Comparison of ENCODE assay signal across 12 cellular contexts in the genomic region with DNA sequence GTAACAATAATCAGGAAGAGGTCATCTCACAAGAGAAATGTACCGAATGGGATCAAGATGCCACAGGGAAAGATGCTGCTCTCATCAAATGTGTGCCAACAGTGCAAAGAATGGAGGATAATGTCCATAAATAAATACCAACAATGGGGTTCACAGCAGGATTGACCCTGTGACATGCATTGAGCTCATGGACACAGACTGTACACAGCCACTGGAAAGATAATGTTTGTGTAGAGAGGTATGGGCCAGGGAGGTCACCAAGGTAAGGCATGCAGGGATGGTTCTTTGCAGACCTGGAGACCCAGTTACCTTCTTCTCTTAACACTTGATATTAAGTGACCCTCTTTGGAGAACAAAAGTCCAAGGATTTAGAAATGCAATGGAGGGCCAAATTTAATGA. TPM values are rescaled to one million over a fixed set of nuclear protein-coding genes. Genes with fewer than 3 reads are reported as not detected.
DNase-seq lines count a peak whose midpoint lies in the region; ATAC-seq, FAIRE-seq and TF ChIP-seq lines count a peak whose summit lies in the region.
"Had no signal": no experiment of that assay in that cellular context is flagged by ENCODE, and none has a peak within 500 bp of the region (broad histone marks: within the 10 kb centered on the region; RNA-seq: fewer than 3 reads in every experiment).

No MANE protein-coding gene starts in this region.

- H3K9me2 ChIP-seq in hepatocyte (replicated peaks; ENCODE audit: insufficient read depth): no peaks in the 10 kb centered on the region

- H3K4me2 ChIP-seq in HepG2 (ENCODE audit: low read depth, low read length): peak overlapping the region; percentile 88
- peak overlapping the region; percentile 83 for H3K4me2 ChIP-seq in hepatocyte

- H3K4me3 ChIP-seq in HepG2 (replicated peaks in 1 of 3; ENCODE audit: insufficient read depth in 1 of 3, low read depth in 2 of 3, low read length in 3 of 3) (peak overlapping the region in 2 of 3 experiments; percentile 98; a peak in 3 of 6 replicates), right lobe of liver (no peak overlapping the region), hepatocyte (no peak overlapping the region)

- H3K27ac ChIP-seq in HepG2 (ENCODE audit: extremely low read length, insufficient read depth, low read length): no peak overlapping the region
- H3K27ac ChIP-seq in right lobe of liver: no peak overlapping the region
- H3K27ac ChIP-seq in hepatocyte: no peak overlapping the region

- peaks cover 55% of the 10 kb centered on the region for H3K4me1 Mint-ChIP-seq in activated CD8-positive, alpha-beta T cell treated with anti-CD3 and anti-CD28 coated beads, Interleukin-2, amount 10 ng/mL, durations not matched to agents 7 days and 5 days (ENCODE audit: low read depth)

- TF ChIP-seq RAD21 in HepG2 (CRISPR knock-in tag; IDR thresholded peaks at IDR 0.05): no peak

- H3K4me3 Mint-ChIP-seq in activated CD8-positive, alpha-beta T cell treated with anti-CD3 and anti-CD28 coated beads, Interleukin-2, amount 10 ng/mL, durations not matched to agents 7 days and 5 days: peak overlapping the region; percentile 90

- no peak for DNase-seq in HepG2 (ENCODE audit: low spot score)
- no peak for DNase-seq in right lobe of liver
- DNase-seq in activated CD8-positive, alpha-beta T cell treated with anti-CD3 and anti-CD28 coated beads, Interleukin-2, amount 10 ng/mL, durations not matched to agents 7 days and 5 days: no peak
- DNase-seq in hepatocyte (ENCODE audit: low spot score): no peak
- no peak for DNase-seq in MV-4-11 (lab: John Stamatoyannopoulos, UW)
- DNase-seq in cortex of kidney (lab: John Stamatoyannopoulos, UW): no peak
- no peak for DNase-seq in DMS 273 treated with DMSO at 0.1 percent for 48 hours (lab: John Stamatoyannopoulos, UW)
- DNase-seq: activated effector memory CD4-positive, alpha-beta T cell treated with Interleukin-2 at 50 U/mL for 16 hours; hippocampal formation; NCI-H187 treated with DMSO at 0.1 percent for 48 hours; T1000 had no signal

- TF ChIP-seq CTCF in HepG2 (CRISPR knock-in tag; IDR thresholded peaks at IDR 0.05) (no peak), right lobe of liver (IDR thresholded peaks at IDR 0.05) (no peak), hepatocyte (IDR thresholded peaks at IDR 0.05; ENCODE audit: poor library complexity) (no peak)

- no peaks in the 10 kb centered on the region for H3K27me3 Mint-ChIP-seq in activated CD8-positive, alpha-beta T cell treated with anti-CD3 and anti-CD28 coated beads, Interleukin-2, amount 10 ng/mL, durations not matched to agents 7 days and 5 days (ENCODE audit: low read depth)

- BruUV-seq in HepG2 (replicated peaks; lab: Mats Ljungman, UMichigan): no TSS peak

- H3K27me3 ChIP-seq in HepG2 (ENCODE audit: control insufficient read depth in 1 of 2, insufficient read depth in 2 of 2, low read length in 2 of 2) (no peaks in the 10 kb centered on the region; a peak in 1 of 5 replicates), right lobe of liver (no peaks in the 10 kb centered on the region), hepatocyte (no peaks in the 10 kb centered on the region)

- CTCF ChIA-PET in HepG2 (lab: Yijun Ruan, JAX; ENCODE audit: low intra/inter-chr PET ratio, low total read pairs): no interaction called here
- CTCF ChIA-PET in activated CD8-positive, alpha-beta T cell treated with anti-CD3 and anti-CD28 coated beads, Interleukin-2, amount 10 ng/mL, durations not matched to agents 7 days and 5 days (lab: Charles Lee): no interaction called here

- H3K36me3 Mint-ChIP-seq in activated CD8-positive, alpha-beta T cell treated with anti-CD3 and anti-CD28 coated beads, Interleukin-2, amount 10 ng/mL, durations not matched to agents 7 days and 5 days (ENCODE audit: low read depth): peaks cover 24% of the 10 kb centered on the region

- ATAC-seq in HepG2: no peak
- no peak for ATAC-seq in right lobe of liver
- no peak for ATAC-seq in activated CD8-positive, alpha-beta T cell treated with anti-CD3 and anti-CD28 coated beads, Interleukin-2, amount 10 ng/mL, durations not matched to agents 7 days and 5 days
- ATAC-seq in HG03521 (IDR thresholded peaks at IDR 0.05; ENCODE audit: unreplicated experiment): no peak

- H3K9ac ChIP-seq in HepG2 (ENCODE audit: insufficient read depth, low read depth, low read length): no peak overlapping the region

- H4K20me1 ChIP-seq in HepG2 (ENCODE audit: insufficient read depth, low read length): no peaks in the 10 kb centered on the region
- H4K20me1 ChIP-seq in hepatocyte (ENCODE audit: insufficient read depth, poor library complexity, severe bottlenecking): no peaks in the 10 kb centered on the region

- H3K27ac Mint-ChIP-seq in activated CD8-positive, alpha-beta T cell treated with anti-CD3 and anti-CD28 coated beads, Interleukin-2, amount 10 ng/mL, durations not matched to agents 7 days and 5 days: no peak overlapping the region

- no peak overlapping the region for H2AFZ ChIP-seq in HepG2 (ENCODE audit: low read length)
- no peak overlapping the region for H2AFZ ChIP-seq in hepatocyte

- POLR2A ChIA-PET in HepG2 (lab: Yijun Ruan, JAX): interaction anchor here (1.0 kb wide), 1 partner anchor 21 kb away, joined by 3 read pairs; no protein-coding TSS in a partner anchor
- POLR2A ChIA-PET in activated CD8-positive, alpha-beta T cell treated with anti-CD3 and anti-CD28 coated beads, Interleukin-2, amount 10 ng/mL, durations not matched to agents 7 days and 5 days (lab: Charles Lee): interaction anchor here (0.5 kb wide), 1 partner anchor 22 kb away, joined by 4 read pairs; no protein-coding TSS in a partner anchor

- intact Hi-C loops in HepG2 (cut with micrococcal nuclease; ENCODE audit: unreplicated experiment) (no loop called here), right lobe of liver (cut with DNase I) (no loop called here)

- H3K79me2 ChIP-seq in HepG2 (ENCODE audit: insufficient read depth, low read length) (peaks cover 46% of the 10 kb centered on the region), hepatocyte (peaks cover 53% of the 10 kb centered on the region)

- 97% methylated on average over 1 of the region's 1 CpG for whole genome bisulfite sequencing in HepG2 (ENCODE audit: low lambda C conversion rate)
- WGBS in right lobe of liver (ENCODE audit: insufficient coverage, low coverage, low lambda C conversion rate, missing lambda C conversion rate): no CpG with 5 or more reads among the region's 1 CpG
- WGBS in hepatocyte (ENCODE audit: low lambda C conversion rate, missing lambda C conversion rate): 93% methylated on average over 1 of the region's 1 CpG

- TF ChIP-seq EP300 in HepG2 (IDR thresholded peaks at IDR 0.05; ENCODE audit: low read depth in 2 of 2, low read length in 2 of 2): no peak; a peak in 1 of 4 replicates
- no peak for TF ChIP-seq EP300 in HepG2 (CRISPR knock-in tag; IDR thresholded peaks at IDR 0.05; ENCODE audit: borderline replicate concordance)

- H3K4me1 ChIP-seq in HepG2 (ENCODE audit: insufficient read depth, low read length) (peaks cover 52% of the 10 kb centered on the region), right lobe of liver (peaks cover 0 to 30% (median 9%) of the 10 kb centered on the region in 4 donors), hepatocyte (ENCODE audit: insufficient read depth) (peaks cover 13% of the 10 kb centered on the region)

- no peaks in the 10 kb centered on the region for H3K9me3 ChIP-seq in HepG2 (ENCODE audit: low read length)
- H3K9me3 ChIP-seq in right lobe of liver: no peaks in the 10 kb centered on the region
- no peaks in the 10 kb centered on the region for H3K9me3 ChIP-seq in hepatocyte (ENCODE audit: low read depth)

- H3K36me3 ChIP-seq in HepG2 (replicated peaks in 1 of 2; ENCODE audit: control insufficient read depth in 1 of 2, insufficient read depth in 2 of 2, low read length in 2 of 2) (peaks cover 13 to 21% of the 10 kb centered on the region in 2 experiments), right lobe of liver (peaks cover 0 to 12% (median 6%) of the 10 kb centered on the region in 4 donors), hepatocyte (replicated peaks; ENCODE audit: insufficient read depth, low read depth) (no peaks in the 10 kb centered on the region)

- H3K9me3 Mint-ChIP-seq in activated CD8-positive, alpha-beta T cell treated with anti-CD3 and anti-CD28 coated beads, Interleukin-2, amount 10 ng/mL, durations not matched to agents 7 days and 5 days (ENCODE audit: insufficient read depth): no peaks in the 10 kb centered on the region

- in situ Hi-C loops in HepG2 (cut with HindIII; ENCODE audit: extremely low pct_ligation_motif_present, low pct_unique_long_range_greater_than_20kb): no loop called here

- TF ChIP-seq POLR2A in HepG2 (IDR thresholded peaks at IDR 0.05; ENCODE audit: insufficient read depth in 1 of 2, low read depth in 2 of 2, low read length in 2 of 2) (no peak), right lobe of liver (IDR thresholded peaks at IDR 0.05) (no peak)

- FAIRE-seq in HepG2 (lab: Jason Lieb, UNC): no peak

RNA-seq across cellular contexts. Expression of gene AGPAT1, which starts 1.5 kb away (rescaled TPM):
- 40.4 and 51.3 TPM in 2 replicates for total RNA-seq in HepG2 (2016; rRNA removed; fragmentation: Illumina TruSeq; extraction: Trizol)
- total RNA-seq in HepG2 (2016; cell fraction: cytosol; rRNA removed; fragmentation: Illumina TruSeq; extraction: Trizol; ENCODE audit: low read depth): 81.2 and 93.6 TPM in 2 replicates
- total RNA-seq in HepG2 (2016; cell fraction: insoluble cytoplasmic fraction; rRNA removed; fragmentation: Illumina TruSeq; extraction: Trizol): 33.4 and 51.4 TPM in 2 replicates
- total RNA-seq in HepG2 (2016; cell fraction: membrane; rRNA removed; fragmentation: Illumina TruSeq; extraction: Trizol): 155 and 171 TPM in 2 replicates
- total RNA-seq in HepG2 (2016; cell fraction: nucleus; rRNA removed; fragmentation: Illumina TruSeq; extraction: Trizol): 32.0 and 35.9 TPM in 2 replicates
- 139 and 164 TPM in 2 replicates for polyA plus RNA-seq in HepG2 (2011; rRNA removed)
- 172 and 177 TPM in 2 replicates for polyA plus RNA-seq in HepG2 (2011; cell fraction: cytosol; rRNA removed)
- 110 and 131 TPM in 2 replicates for polyA plus RNA-seq in HepG2 (2011; cell fraction: nucleus; rRNA removed)
- polyA plus RNA-seq in HepG2 (2012): 90.8 and 93.8 TPM in 2 replicates
- polyA plus RNA-seq in HepG2 (2016; cell fraction: cytosol; fragmentation: Illumina TruSeq; extraction: Trizol; ENCODE audit: low read depth): 243 and 265 TPM in 2 replicates
- polyA plus RNA-seq in HepG2 (2016; cell fraction: insoluble cytoplasmic fraction; fragmentation: Illumina TruSeq; extraction: Trizol; ENCODE audit: low read depth): 72.4 and 91.5 TPM in 2 replicates
- 343 and 366 TPM in 2 replicates for polyA plus RNA-seq in HepG2 (2016; cell fraction: membrane; fragmentation: Illumina TruSeq; extraction: Trizol; ENCODE audit: low read depth)
- polyA plus RNA-seq in HepG2 (2016; cell fraction: nucleus; fragmentation: Illumina TruSeq; extraction: Trizol; ENCODE audit: insufficient read depth, low read depth): 92.4 and 99.1 TPM in 2 replicates
- polyA minus RNA-seq in HepG2 (2011; rRNA and poly(A)+ RNA removed; ENCODE audit: low replicate concordance): 171 and 334 TPM in 2 replicates
- 80.3 and 91.5 TPM in 2 replicates for polyA minus RNA-seq in HepG2 (2011; cell fraction: cytosol; rRNA and poly(A)+ RNA removed)
- 25.5 and 38.5 TPM in 2 replicates for polyA minus RNA-seq in HepG2 (2011; cell fraction: nucleus; rRNA and poly(A)+ RNA removed)
- total RNA-seq in right lobe of liver: 10 to 100 TPM; 23.5 to 36.9 (median 31.6) TPM
- 10 to 100 TPM; 40.4 to 46.6 TPM for total RNA-seq in activated CD8-positive, alpha-beta T cell treated with anti-CD3 and anti-CD28 coated beads, Interleukin-2, amount 10 ng/mL, durations not matched to agents 7 days and 5 days
- 59.9 and 62.8 TPM in 2 replicates for total RNA-seq in hepatocyte
- polyA plus RNA-seq in hepatocyte: 67.6 and 71.4 TPM in 2 replicates

RNA-seq across cellular contexts. Expression of gene RNF5, which starts 3.8 kb away (rescaled TPM):
- total RNA-seq in HepG2 (2016; rRNA removed; fragmentation: Illumina TruSeq; extraction: Trizol) (98.0 and 107 TPM in 2 replicates), right lobe of liver (10 to 100 TPM; 50.5 to 90.4 (median 60.9) TPM), hepatocyte (133 and 135 TPM in 2 replicates)
- 51.1 and 51.5 TPM in 2 replicates for total RNA-seq in HepG2 (2016; cell fraction: cytosol; rRNA removed; fragmentation: Illumina TruSeq; extraction: Trizol; ENCODE audit: low read depth)
- total RNA-seq in HepG2 (2016; cell fraction: insoluble cytoplasmic fraction; rRNA removed; fragmentation: Illumina TruSeq; extraction: Trizol): 100 and 113 TPM in 2 replicates
- total RNA-seq in HepG2 (2016; cell fraction: membrane; rRNA removed; fragmentation: Illumina TruSeq; extraction: Trizol): 81.3 and 84.1 TPM in 2 replicates
- 38.9 and 40.1 TPM in 2 replicates for total RNA-seq in HepG2 (2016; cell fraction: nucleus; rRNA removed; fragmentation: Illumina TruSeq; extraction: Trizol)
- polyA plus RNA-seq in HepG2 (2011; rRNA removed) (117 and 131 TPM in 2 replicates), hepatocyte (169 and 170 TPM in 2 replicates)
- polyA plus RNA-seq in HepG2 (2011; cell fraction: cytosol; rRNA removed): 180 and 181 TPM in 2 replicates
- 49.7 and 51.1 TPM in 2 replicates for polyA plus RNA-seq in HepG2 (2011; cell fraction: nucleus; rRNA removed)
- polyA plus RNA-seq in HepG2 (2012): 124 and 133 TPM in 2 replicates
- 72.5 TPM in 2 replicates for polyA plus RNA-seq in HepG2 (2016; cell fraction: cytosol; fragmentation: Illumina TruSeq; extraction: Trizol; ENCODE audit: low read depth)
- 150 and 151 TPM in 2 replicates for polyA plus RNA-seq in HepG2 (2016; cell fraction: insoluble cytoplasmic fraction; fragmentation: Illumina TruSeq; extraction: Trizol; ENCODE audit: low read depth)
- 109 and 112 TPM in 2 replicates for polyA plus RNA-seq in HepG2 (2016; cell fraction: membrane; fragmentation: Illumina TruSeq; extraction: Trizol; ENCODE audit: low read depth)
- polyA plus RNA-seq in HepG2 (2016; cell fraction: nucleus; fragmentation: Illumina TruSeq; extraction: Trizol; ENCODE audit: insufficient read depth, low read depth): 75.3 and 76.6 TPM in 2 replicates
- 64.0 and 99.2 TPM in 2 replicates for polyA minus RNA-seq in HepG2 (2011; rRNA and poly(A)+ RNA removed; ENCODE audit: low replicate concordance)
- polyA minus RNA-seq in HepG2 (2011; cell fraction: cytosol; rRNA and poly(A)+ RNA removed): 36.3 and 44.2 TPM in 2 replicates
- 16.9 and 18.9 TPM in 2 replicates for polyA minus RNA-seq in HepG2 (2011; cell fraction: nucleus; rRNA and poly(A)+ RNA removed)
- 10 to 100 TPM; 40.4 to 43.3 TPM for total RNA-seq in activated CD8-positive, alpha-beta T cell treated with anti-CD3 and anti-CD28 coated beads, Interleukin-2, amount 10 ng/mL, durations not matched to agents 7 days and 5 days

RNA-seq across cellular contexts. Expression of gene AGER, which starts 9.6 kb away (rescaled TPM):
- 0.41 and 1.9 TPM in 2 replicates for total RNA-seq in HepG2 (2016; rRNA removed; fragmentation: Illumina TruSeq; extraction: Trizol)
- total RNA-seq in HepG2 (2016; cell fraction: cytosol; rRNA removed; fragmentation: Illumina TruSeq; extraction: Trizol; ENCODE audit: low read depth): 2.6 and 2.7 TPM in 2 replicates
- total RNA-seq in HepG2 (2016; cell fraction: insoluble cytoplasmic fraction; rRNA removed; fragmentation: Illumina TruSeq; extraction: Trizol): 0.62 and 1.6 TPM in 2 replicates
- 1.0 and 1.2 TPM in 2 replicates for total RNA-seq in HepG2 (2016; cell fraction: membrane; rRNA removed; fragmentation: Illumina TruSeq; extraction: Trizol)
- 2.8 and 4.0 TPM in 2 replicates for total RNA-seq in HepG2 (2016; cell fraction: nucleus; rRNA removed; fragmentation: Illumina TruSeq; extraction: Trizol)
- polyA plus RNA-seq in HepG2 (2011; rRNA removed): 5.1 and 5.7 TPM in 2 replicates
- polyA plus RNA-seq in HepG2 (2011; cell fraction: cytosol; rRNA removed): 0.83 and 1.4 TPM in 2 replicates
- polyA plus RNA-seq in HepG2 (2011; cell fraction: nucleus; rRNA removed): 50.1 and 67.3 TPM in 2 replicates
- 8.4 and 12.5 TPM in 2 replicates for polyA plus RNA-seq in HepG2 (2012)
- polyA plus RNA-seq in HepG2 (2016; cell fraction: cytosol; fragmentation: Illumina TruSeq; extraction: Trizol; ENCODE audit: low read depth): 1.2 and 1.8 TPM in 2 replicates
- polyA plus RNA-seq in HepG2 (2016; cell fraction: insoluble cytoplasmic fraction; fragmentation: Illumina TruSeq; extraction: Trizol; ENCODE audit: low read depth): 0.76 and 1.1 TPM in 2 replicates
- polyA plus RNA-seq in HepG2 (2016; cell fraction: membrane; fragmentation: Illumina TruSeq; extraction: Trizol; ENCODE audit: low read depth): 1.5 and 1.9 TPM in 2 replicates
- polyA plus RNA-seq in HepG2 (2016; cell fraction: nucleus; fragmentation: Illumina TruSeq; extraction: Trizol; ENCODE audit: insufficient read depth, low read depth): 22.5 and 29.9 TPM in 2 replicates
- polyA minus RNA-seq in HepG2 (2011; rRNA and poly(A)+ RNA removed; ENCODE audit: low replicate concordance): 1.0 and 1.1 TPM in 2 replicates
- polyA minus RNA-seq in HepG2 (2011; cell fraction: cytosol; rRNA and poly(A)+ RNA removed): not detected in 2 replicates
- 5.3 and 9.2 TPM in 2 replicates for polyA minus RNA-seq in HepG2 (2011; cell fraction: nucleus; rRNA and poly(A)+ RNA removed)
- 1 to 10 TPM in 4 of 6 experiments, under 1 TPM in 2; 0.81 to 3.4 (median 1.8) TPM for total RNA-seq in right lobe of liver
- total RNA-seq in activated CD8-positive, alpha-beta T cell treated with anti-CD3 and anti-CD28 coated beads, Interleukin-2, amount 10 ng/mL, durations not matched to agents 7 days and 5 days: 10 to 100 TPM; 27.8 to 29.9 TPM
- total RNA-seq in hepatocyte: 4.5 and 5.9 TPM in 2 replicates
- polyA plus RNA-seq in hepatocyte: 3.4 and 21.2 TPM in 2 replicates

RNA-seq across cellular contexts. Expression of gene EGFL8, which starts 10.0 kb away (rescaled TPM):
- total RNA-seq in HepG2 (2016; rRNA removed; fragmentation: Illumina TruSeq; extraction: Trizol): 3.1 and 11.5 TPM in 2 replicates
- 10.1 and 11.4 TPM in 2 replicates for total RNA-seq in HepG2 (2016; cell fraction: cytosol; rRNA removed; fragmentation: Illumina TruSeq; extraction: Trizol; ENCODE audit: low read depth)
- 2.7 and 10.8 TPM in 2 replicates for total RNA-seq in HepG2 (2016; cell fraction: insoluble cytoplasmic fraction; rRNA removed; fragmentation: Illumina TruSeq; extraction: Trizol)
- total RNA-seq in HepG2 (2016; cell fraction: membrane; rRNA removed; fragmentation: Illumina TruSeq; extraction: Trizol): 8.3 and 8.6 TPM in 2 replicates
- total RNA-seq in HepG2 (2016; cell fraction: nucleus; rRNA removed; fragmentation: Illumina TruSeq; extraction: Trizol): 10.1 and 19.2 TPM in 2 replicates
- 10.0 and 11.5 TPM in 2 replicates for polyA plus RNA-seq in HepG2 (2011; rRNA removed)
- 2.6 and 4.0 TPM in 2 replicates for polyA plus RNA-seq in HepG2 (2011; cell fraction: cytosol; rRNA removed)
- polyA plus RNA-seq in HepG2 (2011; cell fraction: nucleus; rRNA removed): 57.8 and 67.9 TPM in 2 replicates
- 6.6 and 13.6 TPM in 2 replicates for polyA plus RNA-seq in HepG2 (2012)
- polyA plus RNA-seq in HepG2 (2016; cell fraction: cytosol; fragmentation: Illumina TruSeq; extraction: Trizol; ENCODE audit: low read depth): 13.9 and 14.0 TPM in 2 replicates
- 3.1 and 5.1 TPM in 2 replicates for polyA plus RNA-seq in HepG2 (2016; cell fraction: insoluble cytoplasmic fraction; fragmentation: Illumina TruSeq; extraction: Trizol; ENCODE audit: low read depth)
- 9.9 and 10.7 TPM in 2 replicates for polyA plus RNA-seq in HepG2 (2016; cell fraction: membrane; fragmentation: Illumina TruSeq; extraction: Trizol; ENCODE audit: low read depth)
- 58.3 and 58.6 TPM in 2 replicates for polyA plus RNA-seq in HepG2 (2016; cell fraction: nucleus; fragmentation: Illumina TruSeq; extraction: Trizol; ENCODE audit: insufficient read depth, low read depth)
- polyA minus RNA-seq in HepG2 (2011; rRNA and poly(A)+ RNA removed; ENCODE audit: low replicate concordance): 1.8 and 2.1 TPM in 2 replicates
- 0.30 and 0.88 TPM in 2 replicates for polyA minus RNA-seq in HepG2 (2011; cell fraction: cytosol; rRNA and poly(A)+ RNA removed)
- 6.0 and 7.3 TPM in 2 replicates for polyA minus RNA-seq in HepG2 (2011; cell fraction: nucleus; rRNA and poly(A)+ RNA removed)
- total RNA-seq in right lobe of liver: 1 to 10 TPM; 1.4 to 6.0 (median 4.2) TPM
- total RNA-seq in activated CD8-positive, alpha-beta T cell treated with anti-CD3 and anti-CD28 coated beads, Interleukin-2, amount 10 ng/mL, durations not matched to agents 7 days and 5 days: 10 to 100 TPM in 1 of 2 experiments, 1 to 10 TPM in 1; 9.8 to 12.2 TPM
- total RNA-seq in hepatocyte: 1.8 and 4.5 TPM in 2 replicates
- polyA plus RNA-seq in hepatocyte: 12.2 and 19.5 TPM in 2 replicates

RNA-seq across cellular contexts. Expression of gene PBX2, which starts 15.6 kb away (rescaled TPM):
- total RNA-seq in HepG2 (2016; rRNA removed; fragmentation: Illumina TruSeq; extraction: Trizol) (42.3 and 45.2 TPM in 2 replicates), right lobe of liver (10 to 100 TPM; 15.5 to 29.5 (median 24.3) TPM), hepatocyte (63.8 and 77.5 TPM in 2 replicates)
- total RNA-seq in HepG2 (2016; cell fraction: cytosol; rRNA removed; fragmentation: Illumina TruSeq; extraction: Trizol; ENCODE audit: low read depth): 12.1 and 13.1 TPM in 2 replicates
- total RNA-seq in HepG2 (2016; cell fraction: insoluble cytoplasmic fraction; rRNA removed; fragmentation: Illumina TruSeq; extraction: Trizol): 42.9 and 44.9 TPM in 2 replicates
- 41.6 and 42.9 TPM in 2 replicates for total RNA-seq in HepG2 (2016; cell fraction: membrane; rRNA removed; fragmentation: Illumina TruSeq; extraction: Trizol)
- total RNA-seq in HepG2 (2016; cell fraction: nucleus; rRNA removed; fragmentation: Illumina TruSeq; extraction: Trizol): 25.7 and 31.6 TPM in 2 replicates
- polyA plus RNA-seq in HepG2 (2011; rRNA removed) (77.8 and 102 TPM in 2 replicates), hepatocyte (20.5 and 21.6 TPM in 2 replicates)
- 64.6 and 73.5 TPM in 2 replicates for polyA plus RNA-seq in HepG2 (2011; cell fraction: cytosol; rRNA removed)
- polyA plus RNA-seq in HepG2 (2011; cell fraction: nucleus; rRNA removed): 182 TPM in 2 replicates
- polyA plus RNA-seq in HepG2 (2012): 59.3 and 64.5 TPM in 2 replicates
- 13.4 and 14.0 TPM in 2 replicates for polyA plus RNA-seq in HepG2 (2016; cell fraction: cytosol; fragmentation: Illumina TruSeq; extraction: Trizol; ENCODE audit: low read depth)
- 65.7 and 70.8 TPM in 2 replicates for polyA plus RNA-seq in HepG2 (2016; cell fraction: insoluble cytoplasmic fraction; fragmentation: Illumina TruSeq; extraction: Trizol; ENCODE audit: low read depth)
- 43.5 and 44.8 TPM in 2 replicates for polyA plus RNA-seq in HepG2 (2016; cell fraction: membrane; fragmentation: Illumina TruSeq; extraction: Trizol; ENCODE audit: low read depth)
- 91.8 and 101 TPM in 2 replicates for polyA plus RNA-seq in HepG2 (2016; cell fraction: nucleus; fragmentation: Illumina TruSeq; extraction: Trizol; ENCODE audit: insufficient read depth, low read depth)
- polyA minus RNA-seq in HepG2 (2011; rRNA and poly(A)+ RNA removed; ENCODE audit: low replicate concordance): 42.4 and 74.2 TPM in 2 replicates
- 34.8 and 36.8 TPM in 2 replicates for polyA minus RNA-seq in HepG2 (2011; cell fraction: cytosol; rRNA and poly(A)+ RNA removed)
- polyA minus RNA-seq in HepG2 (2011; cell fraction: nucleus; rRNA and poly(A)+ RNA removed): 46.7 and 47.1 TPM in 2 replicates
- total RNA-seq in activated CD8-positive, alpha-beta T cell treated with anti-CD3 and anti-CD28 coated beads, Interleukin-2, amount 10 ng/mL, durations not matched to agents 7 days and 5 days: 10 to 100 TPM; 60.5 to 68.5 TPM

Comparison
In these comparisons a context has a peak if more than half of its experiments do, and no peak if none do; other contexts are left out.
1. H3K4me3 ChIP-seq: peak in HepG2 (2 of 3); none in right lobe of liver (0 of 3) and hepatocyte (single experiment).